1 cellular context compared by ENCODE assay signal in the genomic region with DNA sequence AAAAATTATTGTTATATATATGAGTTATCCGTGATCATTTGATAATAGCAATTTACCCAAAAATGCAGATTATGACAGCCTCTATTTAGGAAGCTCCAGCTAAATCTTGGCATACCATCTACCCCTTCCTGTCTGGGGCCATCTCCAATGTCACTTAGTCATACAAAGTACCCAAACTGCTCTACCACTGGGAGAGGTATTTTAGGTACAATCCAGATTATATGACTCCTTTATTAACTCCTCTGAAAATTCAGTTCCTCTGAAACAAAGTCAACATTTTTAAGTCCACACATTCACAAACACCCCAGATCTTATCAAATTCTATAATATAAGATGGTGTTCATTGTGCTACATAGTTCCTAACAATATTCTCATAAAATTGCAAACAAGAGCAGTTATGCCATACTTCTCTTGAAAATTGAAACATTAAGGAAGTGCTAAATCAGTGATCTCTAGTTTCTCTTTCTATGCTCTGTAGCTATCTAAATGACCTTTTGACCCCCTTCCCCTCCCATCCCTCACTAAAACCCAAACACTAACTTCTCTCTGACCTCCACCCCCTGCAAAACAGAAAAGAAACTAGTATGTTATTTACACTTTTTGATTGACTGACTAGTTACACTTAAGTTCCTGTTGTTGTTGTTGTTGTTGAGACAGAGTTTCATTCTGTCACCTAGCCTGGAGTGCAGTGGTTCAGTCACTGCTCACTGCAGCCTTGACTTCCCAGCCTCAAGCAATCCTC.
TF ChIP-seq lines count a peak whose summit lies in the region.

No MANE protein-coding gene starts in this region.

TF ChIP-seq in GM12878, 131 proteins besides CTCF, POLR2A, EP300 and RAD21:
- TF ChIP-seq NR2C1 (IDR thresholded peaks at IDR 0.05) (peak; percentile 61), CBFB (IDR thresholded peaks at IDR 0.05; ENCODE audit: low read depth) (no peak), NBN (IDR thresholded peaks at IDR 0.05) (0 out of 2 replicates have a peak, but pooled peaks have one; percentile 22), ASH2L (IDR thresholded peaks at IDR 0.05; ENCODE audit: borderline replicate concordance, low read depth) (no peak), ZNF622 (IDR thresholded peaks at IDR 0.05) (no peak), KLF5 (IDR thresholded peaks at IDR 0.05; ENCODE audit: partially characterized antibody) (no peak), MTA2 (IDR thresholded peaks at IDR 0.05; ENCODE audit: low read depth) (0 out of 2 replicates have a peak, but pooled peaks have one; percentile 16), BHLHE40 (IDR thresholded peaks at IDR 0.05; ENCODE audit: borderline replicate concordance in 1 of 2, low read depth in 2 of 2, low read length in 1 of 2) (no peak), ETV6 (conservative IDR thresholded peaks at IDR 0.05 in 1 of 2, IDR thresholded peaks at IDR 0.05 in 1 of 2; ENCODE audit: borderline replicate concordance in 1 of 2, low read depth in 1 of 2) (no peak), RBBP5 (conservative IDR thresholded peaks at IDR 0.05) (no peak), YBX1 (IDR thresholded peaks at IDR 0.05) (no peak), YY1 (IDR thresholded peaks at IDR 0.05; ENCODE audit: low read depth, low read length) (no peak), SP1 (IDR thresholded peaks at IDR 0.05; ENCODE audit: low read depth, low read length) (no peak), MYC (IDR thresholded peaks at IDR 0.05; ENCODE audit: insufficient read depth, insufficient read length, insufficient replicate concordance, low read length, severe bottlenecking) (no peak), KAT2A (conservative IDR thresholded peaks at IDR 0.05; ENCODE audit: control insufficient read depth, low read depth, low read length) (no peak), SRF (IDR thresholded peaks at IDR 0.05; ENCODE audit: low read depth in 2 of 2, low read length in 2 of 2) (no peak), HDGF (IDR thresholded peaks at IDR 0.05) (no peak), NR2F1 (conservative IDR thresholded peaks at IDR 0.05) (peak; percentile 88), FOXK2 (IDR thresholded peaks at IDR 0.05) (peak; percentile 52)
- TF ChIP-seq, protein P1, sequence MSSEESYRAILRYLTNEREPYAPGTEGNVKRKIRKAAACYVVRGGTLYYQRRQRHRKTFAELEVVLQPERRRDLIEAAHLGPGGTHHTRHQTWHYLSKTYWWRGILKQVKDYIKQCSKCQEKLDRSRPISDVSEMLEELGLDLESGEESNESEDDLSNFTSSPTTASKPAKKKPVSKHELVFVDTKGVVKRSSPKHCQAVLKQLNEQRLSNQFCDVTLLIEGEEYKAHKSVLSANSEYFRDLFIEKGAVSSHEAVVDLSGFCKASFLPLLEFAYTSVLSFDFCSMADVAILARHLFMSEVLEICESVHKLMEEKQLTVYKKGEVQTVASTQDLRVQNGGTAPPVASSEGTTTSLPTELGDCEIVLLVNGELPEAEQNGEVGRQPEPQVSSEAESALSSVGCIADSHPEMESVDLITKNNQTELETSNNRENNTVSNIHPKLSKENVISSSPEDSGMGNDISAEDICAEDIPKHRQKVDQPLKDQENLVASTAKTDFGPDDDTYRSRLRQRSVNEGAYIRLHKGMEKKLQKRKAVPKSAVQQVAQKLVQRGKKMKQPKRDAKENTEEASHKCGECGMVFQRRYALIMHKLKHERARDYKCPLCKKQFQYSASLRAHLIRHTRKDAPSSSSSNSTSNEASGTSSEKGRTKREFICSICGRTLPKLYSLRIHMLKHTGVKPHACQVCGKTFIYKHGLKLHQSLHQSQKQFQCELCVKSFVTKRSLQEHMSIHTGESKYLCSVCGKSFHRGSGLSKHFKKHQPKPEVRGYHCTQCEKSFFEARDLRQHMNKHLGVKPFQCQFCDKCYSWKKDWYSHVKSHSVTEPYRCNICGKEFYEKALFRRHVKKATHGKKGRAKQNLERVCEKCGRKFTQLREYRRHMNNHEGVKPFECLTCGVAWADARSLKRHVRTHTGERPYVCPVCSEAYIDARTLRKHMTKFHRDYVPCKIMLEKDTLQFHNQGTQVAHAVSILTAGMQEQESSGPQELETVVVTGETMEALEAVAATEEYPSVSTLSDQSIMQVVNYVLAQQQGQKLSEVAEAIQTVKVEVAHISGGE (CRISPR knock-in tag; IDR thresholded peaks at IDR 0.05): no peak
- TF ChIP-seq, protein P2, sequence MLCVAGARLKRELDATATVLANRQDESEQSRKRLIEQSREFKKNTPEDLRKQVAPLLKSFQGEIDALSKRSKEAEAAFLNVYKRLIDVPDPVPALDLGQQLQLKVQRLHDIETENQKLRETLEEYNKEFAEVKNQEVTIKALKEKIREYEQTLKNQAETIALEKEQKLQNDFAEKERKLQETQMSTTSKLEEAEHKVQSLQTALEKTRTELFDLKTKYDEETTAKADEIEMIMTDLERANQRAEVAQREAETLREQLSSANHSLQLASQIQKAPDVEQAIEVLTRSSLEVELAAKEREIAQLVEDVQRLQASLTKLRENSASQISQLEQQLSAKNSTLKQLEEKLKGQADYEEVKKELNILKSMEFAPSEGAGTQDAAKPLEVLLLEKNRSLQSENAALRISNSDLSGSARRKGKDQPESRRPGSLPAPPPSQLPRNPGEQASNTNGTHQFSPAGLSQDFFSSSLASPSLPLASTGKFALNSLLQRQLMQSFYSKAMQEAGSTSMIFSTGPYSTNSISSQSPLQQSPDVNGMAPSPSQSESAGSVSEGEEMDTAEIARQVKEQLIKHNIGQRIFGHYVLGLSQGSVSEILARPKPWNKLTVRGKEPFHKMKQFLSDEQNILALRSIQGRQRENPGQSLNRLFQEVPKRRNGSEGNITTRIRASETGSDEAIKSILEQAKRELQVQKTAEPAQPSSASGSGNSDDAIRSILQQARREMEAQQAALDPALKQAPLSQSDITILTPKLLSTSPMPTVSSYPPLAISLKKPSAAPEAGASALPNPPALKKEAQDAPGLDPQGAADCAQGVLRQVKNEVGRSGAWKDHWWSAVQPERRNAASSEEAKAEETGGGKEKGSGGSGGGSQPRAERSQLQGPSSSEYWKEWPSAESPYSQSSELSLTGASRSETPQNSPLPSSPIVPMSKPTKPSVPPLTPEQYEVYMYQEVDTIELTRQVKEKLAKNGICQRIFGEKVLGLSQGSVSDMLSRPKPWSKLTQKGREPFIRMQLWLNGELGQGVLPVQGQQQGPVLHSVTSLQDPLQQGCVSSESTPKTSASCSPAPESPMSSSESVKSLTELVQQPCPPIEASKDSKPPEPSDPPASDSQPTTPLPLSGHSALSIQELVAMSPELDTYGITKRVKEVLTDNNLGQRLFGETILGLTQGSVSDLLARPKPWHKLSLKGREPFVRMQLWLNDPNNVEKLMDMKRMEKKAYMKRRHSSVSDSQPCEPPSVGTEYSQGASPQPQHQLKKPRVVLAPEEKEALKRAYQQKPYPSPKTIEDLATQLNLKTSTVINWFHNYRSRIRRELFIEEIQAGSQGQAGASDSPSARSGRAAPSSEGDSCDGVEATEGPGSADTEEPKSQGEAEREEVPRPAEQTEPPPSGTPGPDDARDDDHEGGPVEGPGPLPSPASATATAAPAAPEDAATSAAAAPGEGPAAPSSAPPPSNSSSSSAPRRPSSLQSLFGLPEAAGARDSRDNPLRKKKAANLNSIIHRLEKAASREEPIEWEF (IDR thresholded peaks at IDR 0.05; ENCODE audit: insufficient replicate concordance, low read depth, low read length): no peak
- TF ChIP-seq, protein P3, sequence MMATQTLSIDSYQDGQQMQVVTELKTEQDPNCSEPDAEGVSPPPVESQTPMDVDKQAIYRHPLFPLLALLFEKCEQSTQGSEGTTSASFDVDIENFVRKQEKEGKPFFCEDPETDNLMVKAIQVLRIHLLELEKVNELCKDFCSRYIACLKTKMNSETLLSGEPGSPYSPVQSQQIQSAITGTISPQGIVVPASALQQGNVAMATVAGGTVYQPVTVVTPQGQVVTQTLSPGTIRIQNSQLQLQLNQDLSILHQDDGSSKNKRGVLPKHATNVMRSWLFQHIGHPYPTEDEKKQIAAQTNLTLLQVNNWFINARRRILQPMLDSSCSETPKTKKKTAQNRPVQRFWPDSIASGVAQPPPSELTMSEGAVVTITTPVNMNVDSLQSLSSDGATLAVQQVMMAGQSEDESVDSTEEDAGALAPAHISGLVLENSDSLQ (IDR thresholded peaks at IDR 0.05): peak; percentile 83
TF ChIP-seq in GM12878: peak in this region for 6.
